In the genomic region with DNA sequence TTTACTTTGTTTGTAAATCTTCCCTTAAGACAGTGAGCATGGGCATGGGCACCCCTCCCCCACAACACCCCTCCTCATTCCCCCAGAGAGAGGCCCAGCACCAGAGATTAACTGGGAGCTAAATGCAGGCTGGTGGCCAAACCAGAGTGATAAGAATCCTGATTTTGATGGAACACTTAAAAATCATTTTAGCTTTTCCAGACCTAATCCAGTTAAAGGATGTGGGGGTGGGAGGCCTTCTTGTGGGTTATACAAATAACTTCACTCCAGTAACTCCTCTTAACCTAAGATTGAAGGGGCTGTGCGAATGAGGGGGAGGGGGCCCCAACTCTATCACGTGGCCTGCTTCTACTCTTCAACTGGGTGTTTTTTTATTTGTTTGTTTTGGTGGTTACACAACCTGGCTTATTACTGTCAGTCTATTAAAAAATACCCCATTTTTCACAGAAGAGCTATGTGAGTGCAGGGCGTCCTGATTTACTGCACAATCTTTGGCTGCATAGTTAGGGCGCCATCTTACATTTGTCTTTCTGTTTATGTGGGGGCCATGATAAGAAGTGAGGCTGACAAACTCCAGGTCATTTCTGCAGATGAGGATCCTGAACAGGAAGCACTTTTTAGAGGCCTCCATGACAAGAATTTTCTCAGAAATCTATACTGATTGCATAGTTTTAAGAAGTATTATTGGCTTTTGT, we compare ENCODE assay signal across 11 cellular contexts.
DNase-seq lines count a peak whose midpoint lies in the region; ATAC-seq and TF ChIP-seq lines count a peak whose summit lies in the region.
"Had no signal": no experiment of that assay in that cellular context is flagged by ENCODE, and none has a peak within 500 bp of the region (broad histone marks: within the 10 kb centered on the region; RNA-seq: fewer than 3 reads in every experiment).

No MANE protein-coding gene starts in this region.

- intact Hi-C loops in left lung (cut with DNase I), result no loop called here
- intact Hi-C loops in psoas muscle (cut with DNase I), result no loop called here

- no peaks in the 10 kb centered on the region for H3K27me3 Mint-ChIP-seq in effector memory CD8-positive, alpha-beta T cell

- H3K9me3 Mint-ChIP-seq in effector memory CD8-positive, alpha-beta T cell, result peaks cover 0 to 2% of the 10 kb centered on the region in 2 donors

- WGBS in psoas muscle, 3 donors, result 90 to 93% (median 91%) methylated on average over 4 of the region's 4 CpGs

- TF ChIP-seq CTCF in left lung (IDR thresholded peaks at IDR 0.05) (no peak), retinal pigment epithelial cell (conservative IDR thresholded peaks at IDR 0.05; ENCODE audit: low read depth, low read length) (no peak), psoas muscle (IDR thresholded peaks at IDR 0.05) (no peak)

- ATAC-seq in left lung (peak; percentile 22), psoas muscle (no peak)
- ATAC-seq in effector memory CD8-positive, alpha-beta T cell (replicated peaks), result no peak

- no peak overlapping the region for H3K4me3 Mint-ChIP-seq in effector memory CD8-positive, alpha-beta T cell
- H3K4me3 Mint-ChIP-seq: CD14-positive monocyte had no signal

- no peak overlapping the region for H3K27ac Mint-ChIP-seq in effector memory CD8-positive, alpha-beta T cell
- H3K27ac Mint-ChIP-seq: CD14-positive monocyte had no signal

- H3K4me1 ChIP-seq in left lung, result no peaks in the 10 kb centered on the region
- no peaks in the 10 kb centered on the region for H3K4me1 ChIP-seq in psoas muscle

- H3K4me1 Mint-ChIP-seq in effector memory CD8-positive, alpha-beta T cell (ENCODE audit: low read depth in 2 of 2), result no peaks in the 10 kb centered on the region
- H3K4me1 Mint-ChIP-seq: CD14-positive monocyte had no signal

- H3K4me3 ChIP-seq in left lung (no peak overlapping the region), retinal pigment epithelial cell (ENCODE audit: low read length) (no peak overlapping the region), psoas muscle (no peak overlapping the region)

- H3K36me3 ChIP-seq in left lung (no peaks in the 10 kb centered on the region), psoas muscle (ENCODE audit: insufficient read depth in 1 of 2, low read depth in 1 of 2) (no peaks in the 10 kb centered on the region)

- H3K36me3 Mint-ChIP-seq in effector memory CD8-positive, alpha-beta T cell (ENCODE audit: insufficient read depth), result no peaks in the 10 kb centered on the region
- H3K36me3 Mint-ChIP-seq: CD14-positive monocyte had no signal

- no peak overlapping the region for H3K27ac ChIP-seq in left lung
- H3K27ac ChIP-seq in psoas muscle, result no peak overlapping the region

- no peaks in the 10 kb centered on the region for H3K27me3 ChIP-seq in left lung
- H3K27me3 ChIP-seq in psoas muscle (ENCODE audit: insufficient read depth in 3 of 3, low read length in 2 of 3), result no peaks in the 10 kb centered on the region

- H3K9me3 ChIP-seq in left lung, result no peaks in the 10 kb centered on the region
- H3K9me3 ChIP-seq in psoas muscle, result no peaks in the 10 kb centered on the region

- DNase-seq in NCI-H82 (lab: John Stamatoyannopoulos, UW) (peak; percentile 61), astrocyte of the hippocampus (ENCODE audit: low read depth, low spot score) (peak; percentile 32), left lung (no peak), retinal pigment epithelial cell (ENCODE audit: low read depth) (peak; percentile 39), psoas muscle (no peak), NCI-H1436 treated with DMSO at 0.1 percent for 48 hours (lab: John Stamatoyannopoulos, UW) (no peak)
- no peak for DNase-seq in effector memory CD8-positive, alpha-beta T cell
- DNase-seq: DMS 273 treated with DMSO at 0.1 percent for 48 hours, NCI-H187 treated with DMSO at 0.1 percent for 48 hours, NCI-H446 treated with DMSO at 0.1 percent for 48 hours had no signal

Comparison
In these comparisons a context has a peak if more than half of its experiments do, and no peak if none do; other contexts are left out.
1. DNase-seq: peak in NCI-H82 (single experiment), astrocyte of the hippocampus (single experiment) and retinal pigment epithelial cell (single experiment); none in left lung (0 of 2), effector memory CD8-positive, alpha-beta T cell (0 of 3), psoas muscle (0 of 2) and NCI-H1436 treated with DMSO at 0.1 percent for 48 hours (single experiment).